13 cellular contexts compared by ENCODE assay signal in genomic region chr9:22010881-22011625, GRCh38. TPM values are rescaled to one million over a fixed set of nuclear protein-coding genes. Genes with fewer than 3 reads are reported as not detected.
DNase-seq lines count a peak whose midpoint lies in the region; ATAC-seq and TF ChIP-seq lines count a peak whose summit lies in the region.
"Had no signal": no experiment of that assay in that cellular context is flagged by ENCODE, and none has a peak within 500 bp of the region (broad histone marks: within the 10 kb centered on the region; RNA-seq: fewer than 3 reads in every experiment).

No MANE protein-coding gene starts in this region.

- H3K4me3 ChIP-seq in fibroblast of mammary gland (ENCODE audit: control insufficient read depth, low read depth, low read length): no peak overlapping the region
- no peak overlapping the region for H3K4me3 ChIP-seq in esophagus squamous epithelium
- H3K4me3 ChIP-seq: smooth muscle cell had no signal

- H3K4me1 Mint-ChIP-seq in activated CD4-positive, alpha-beta memory T cell treated with anti-CD3 and anti-CD28 coated beads for 36 hours (ENCODE audit: low read depth): peaks cover 14% of the 10 kb centered on the region
- H3K4me1 Mint-ChIP-seq in activated CD4-positive, alpha-beta memory T cell treated with anti-CD3 and anti-CD28 coated beads, Interleukin-2, amount 10 ng/mL, durations not matched to agents 7 days and 5 days: peaks cover 19% of the 10 kb centered on the region
- H3K4me1 Mint-ChIP-seq in T-helper 17 cell: peaks cover 16% of the 10 kb centered on the region

- CTCF ChIA-PET in activated CD4-positive, alpha-beta memory T cell treated with anti-CD3 and anti-CD28 coated beads for 36 hours (lab: Charles Lee): interaction anchor here (0.7 to 6.0 kb wide), 9 partner anchors 12 to 227 kb away, joined by 3 to 118 read pairs (median 12); partner anchors contain the start of genes CDKN2A and CDKN2B-AS1
- CTCF ChIA-PET in activated CD4-positive, alpha-beta memory T cell treated with anti-CD3 and anti-CD28 coated beads, Interleukin-2, amount 10 ng/mL, durations not matched to agents 7 days and 5 days (lab: Charles Lee): interaction anchor here (0.8 to 1.7 kb wide), 7 partner anchors 9 to 233 kb away, joined by 3 to 8 read pairs (median 4); no protein-coding TSS in a partner anchor

- H3K36me3 Mint-ChIP-seq in activated CD4-positive, alpha-beta memory T cell treated with anti-CD3 and anti-CD28 coated beads for 36 hours: no peaks in the 10 kb centered on the region
- H3K36me3 Mint-ChIP-seq in activated CD4-positive, alpha-beta memory T cell treated with anti-CD3 and anti-CD28 coated beads, Interleukin-2, amount 10 ng/mL, durations not matched to agents 7 days and 5 days (ENCODE audit: low read depth): peaks cover 4% of the 10 kb centered on the region
- no peaks in the 10 kb centered on the region for H3K36me3 Mint-ChIP-seq in T-helper 17 cell (ENCODE audit: low read depth)

- H3K27me3 ChIP-seq in esophagus squamous epithelium: peaks cover 0 to 71% (median 10%) of the 10 kb centered on the region in 4 donors

- peaks cover 0 to 3% (median 0%) of the 10 kb centered on the region in 3 donors for H3K36me3 ChIP-seq in esophagus squamous epithelium

- POLR2A ChIA-PET in activated CD4-positive, alpha-beta memory T cell treated with anti-CD3 and anti-CD28 coated beads for 36 hours (lab: Charles Lee): no interaction called here
- POLR2A ChIA-PET in activated CD4-positive, alpha-beta memory T cell treated with anti-CD3 and anti-CD28 coated beads, Interleukin-2, amount 10 ng/mL, durations not matched to agents 7 days and 5 days (lab: Charles Lee): no interaction called here

- H3K9me3 ChIP-seq in T-helper 17 cell (ENCODE audit: control insufficient read depth, low read length, poor library complexity, severe bottlenecking): no peaks in the 10 kb centered on the region
- H3K9me3 ChIP-seq in esophagus squamous epithelium: no peaks in the 10 kb centered on the region

- H3K4me1 ChIP-seq in esophagus squamous epithelium: peaks cover under 1 to 50% (median 6%) of the 10 kb centered on the region in 3 donors

- H3K9me3 Mint-ChIP-seq in activated CD4-positive, alpha-beta memory T cell treated with anti-CD3 and anti-CD28 coated beads for 36 hours: no peaks in the 10 kb centered on the region
- H3K9me3 Mint-ChIP-seq in activated CD4-positive, alpha-beta memory T cell treated with anti-CD3 and anti-CD28 coated beads, Interleukin-2, amount 10 ng/mL, durations not matched to agents 7 days and 5 days: no peaks in the 10 kb centered on the region

- ATAC-seq in T-helper 17 cell: no peak
- ATAC-seq in GM19467 (IDR thresholded peaks at IDR 0.05; ENCODE audit: unreplicated experiment): no peak
- ATAC-seq: left colon had no signal

- peak; percentile 33 for DNase-seq in activated CD4-positive, alpha-beta memory T cell treated with anti-CD3 and anti-CD28 coated beads for 36 hours
- DNase-seq in activated CD4-positive, alpha-beta memory T cell treated with anti-CD3 and anti-CD28 coated beads, Interleukin-2, amount 10 ng/mL, durations not matched to agents 7 days and 5 days: no peak
- no peak for DNase-seq in T-helper 17 cell
- peak; percentile 48 for DNase-seq in fibroblast of mammary gland (ENCODE audit: low read depth)
- DNase-seq in retina: peak; percentile 54
- DNase-seq in esophagus squamous epithelium (lab: John Stamatoyannopoulos, UW): no peak
- DNase-seq in C1 segment of cervical spinal cord (lab: John Stamatoyannopoulos, UW): no peak
- DNase-seq: Calu3, left colon, MM.1S, SW 1271 had no signal

- WGBS in esophagus squamous epithelium, 2 donors: 21 to 28% methylated on average over 13 of the region's 13 CpGs

- no peak for TF ChIP-seq CTCF in fibroblast of mammary gland (conservative IDR thresholded peaks at IDR 0.05; ENCODE audit: control insufficient read depth, insufficient read depth, low read depth, low read length)
- TF ChIP-seq CTCF in esophagus squamous epithelium (IDR thresholded peaks at IDR 0.05): no peak

- TF ChIP-seq POLR2A in esophagus squamous epithelium (IDR thresholded peaks at IDR 0.05): no peak

- H3K27ac Mint-ChIP-seq in activated CD4-positive, alpha-beta memory T cell treated with anti-CD3 and anti-CD28 coated beads for 36 hours: no peak overlapping the region
- H3K27ac Mint-ChIP-seq in activated CD4-positive, alpha-beta memory T cell treated with anti-CD3 and anti-CD28 coated beads, Interleukin-2, amount 10 ng/mL, durations not matched to agents 7 days and 5 days: no peak overlapping the region
- H3K27ac Mint-ChIP-seq in T-helper 17 cell: peak overlapping the region; percentile 19

- H3K27ac ChIP-seq in esophagus squamous epithelium: peak overlapping the region in 1 of 4 donors; percentile 91

- intact Hi-C loops in activated CD4-positive, alpha-beta memory T cell treated with anti-CD3 and anti-CD28 coated beads for 36 hours (cut with micrococcal nuclease): no loop called here
- intact Hi-C loops in esophagus squamous epithelium (cut with DNase I): no loop called here

- H3K27me3 Mint-ChIP-seq in activated CD4-positive, alpha-beta memory T cell treated with anti-CD3 and anti-CD28 coated beads for 36 hours: peaks cover 34% of the 10 kb centered on the region
- H3K27me3 Mint-ChIP-seq in activated CD4-positive, alpha-beta memory T cell treated with anti-CD3 and anti-CD28 coated beads, Interleukin-2, amount 10 ng/mL, durations not matched to agents 7 days and 5 days: peaks cover 30% of the 10 kb centered on the region
- H3K27me3 Mint-ChIP-seq in T-helper 17 cell: peaks cover 20% of the 10 kb centered on the region

- H3K4me3 Mint-ChIP-seq in activated CD4-positive, alpha-beta memory T cell treated with anti-CD3 and anti-CD28 coated beads for 36 hours: no peak overlapping the region
- no peak overlapping the region for H3K4me3 Mint-ChIP-seq in activated CD4-positive, alpha-beta memory T cell treated with anti-CD3 and anti-CD28 coated beads, Interleukin-2, amount 10 ng/mL, durations not matched to agents 7 days and 5 days
- no peak overlapping the region for H3K4me3 Mint-ChIP-seq in T-helper 17 cell

RNA-seq across cellular contexts. Expression of gene CDKN2B, which starts 1.9 kb away (rescaled TPM):
- total RNA-seq in activated CD4-positive, alpha-beta memory T cell treated with anti-CD3 and anti-CD28 coated beads for 36 hours: under 1 TPM; 0.05 to 0.10 TPM
- 1 to 10 TPM; 2.5 to 3.4 TPM for total RNA-seq in activated CD4-positive, alpha-beta memory T cell treated with anti-CD3 and anti-CD28 coated beads, Interleukin-2, amount 10 ng/mL, durations not matched to agents 7 days and 5 days
- 1 to 10 TPM; 1.7 to 2.0 TPM for total RNA-seq in T-helper 17 cell
- total RNA-seq in esophagus squamous epithelium: 100 to 1,000 TPM in 2 of 4 donors, 10 to 100 TPM in 2; 41.6 to 150 (median 87.6) TPM

RNA-seq across cellular contexts. Expression of gene CDKN2B-AS1, which starts 16.5 kb away (rescaled TPM):
- total RNA-seq in activated CD4-positive, alpha-beta memory T cell treated with anti-CD3 and anti-CD28 coated beads for 36 hours: under 1 TPM; 0.59 to 0.87 TPM
- 1 to 10 TPM; 2.6 TPM for total RNA-seq in activated CD4-positive, alpha-beta memory T cell treated with anti-CD3 and anti-CD28 coated beads, Interleukin-2, amount 10 ng/mL, durations not matched to agents 7 days and 5 days
- total RNA-seq in T-helper 17 cell (1 to 10 TPM; 1.6 to 1.7 TPM), esophagus squamous epithelium (1 to 10 TPM in 2 of 4 donors, under 1 TPM in 2; 0.48 to 1.7 (median 0.80) TPM)

RNA-seq across cellular contexts. Expression of gene CDKN2A, which starts 16.9 kb away (rescaled TPM):
- 1 to 10 TPM; 3.9 TPM for total RNA-seq in activated CD4-positive, alpha-beta memory T cell treated with anti-CD3 and anti-CD28 coated beads for 36 hours
- total RNA-seq in activated CD4-positive, alpha-beta memory T cell treated with anti-CD3 and anti-CD28 coated beads, Interleukin-2, amount 10 ng/mL, durations not matched to agents 7 days and 5 days: 10 to 100 TPM; 19.4 to 23.2 TPM
- 1 to 10 TPM; 4.9 to 5.7 TPM for total RNA-seq in T-helper 17 cell
- 10 to 100 TPM in 1 of 4 donors, 1 to 10 TPM in 3; 1.5 to 20.2 (median 7.1) TPM for total RNA-seq in esophagus squamous epithelium

Comparison
In these comparisons a context has a peak if more than half of its experiments do, and no peak if none do; other contexts are left out.
1. DNase-seq: peak in activated CD4-positive, alpha-beta memory T cell treated with anti-CD3 and anti-CD28 coated beads for 36 hours (single experiment), fibroblast of mammary gland (single experiment) and retina (single experiment); none in activated CD4-positive, alpha-beta memory T cell treated with anti-CD3 and anti-CD28 coated beads, Interleukin-2, amount 10 ng/mL, durations not matched to agents 7 days and 5 days (single experiment), T-helper 17 cell (0 of 3), esophagus squamous epithelium (single experiment) and C1 segment of cervical spinal cord (0 of 14).
2. RNA of gene CDKN2B, which starts 1.9 kb away (total RNA-seq): 41.6 to 150 TPM in esophagus squamous epithelium; 2.5 to 3.4 TPM in activated CD4-positive, alpha-beta memory T cell treated with anti-CD3 and anti-CD28 coated beads, Interleukin-2, amount 10 ng/mL, durations not matched to agents 7 days and 5 days, 1.7 to 2.0 TPM in T-helper 17 cell and 0.05 to 0.10 TPM in activated CD4-positive, alpha-beta memory T cell treated with anti-CD3 and anti-CD28 coated beads for 36 hours; every median in the first group is over 4 times any median in the second.